ENCODE assay signal across 18 cellular contexts in genomic region chr3:174089592-174089991, GRCh38.
"Had no signal": no experiment of that assay in that cellular context is flagged by ENCODE, and none has a peak within 500 bp of the region (broad histone marks: within the 10 kb centered on the region; RNA-seq: fewer than 3 reads in every experiment).

No MANE protein-coding gene starts in this region.

- H3K9me3 ChIP-seq: ovary, right lobe of liver, stomach had no signal

- H3K36me3 ChIP-seq: cardiac muscle cell, neural progenitor cell, ovary, right lobe of liver, stomach had no signal

- H3K27me3 ChIP-seq: cardiac muscle cell, hepatocyte, neural progenitor cell, ovary, right lobe of liver, stomach had no signal

- H3K4me1 ChIP-seq: neural progenitor cell, right lobe of liver had no signal

- DNase-seq: activated B cell treated with CpG ODN at 0.5 μM for 24 hours; activated CD4-positive, alpha-beta memory T cell treated with anti-CD3 and anti-CD28 coated beads, Interleukin-2, amount 10 ng/mL, durations not matched to agents 7 days and 5 days; activated CD4-positive, alpha-beta T cell treated with anti-CD3 and anti-CD28 coated beads for 48 hours; activated naive CD4-positive, alpha-beta T cell treated with Interleukin-2 at 50 U/mL for 16 hours; activated naive CD8-positive, alpha-beta T cell treated with anti-CD3 and anti-CD28 coated beads, Interleukin-2, amount 10 ng/mL, durations not matched to agents 7 days and 5 days; activated T-cell treated with anti-CD3 and anti-CD28 coated beads, Interleukin-2, amount 50 U/mL, for 24 hours; amygdala; dermis blood vessel endothelial cell; effector memory CD4-positive, alpha-beta T cell; naive thymus-derived CD4-positive, alpha-beta T cell; ovary; right lobe of liver; stimulated activated CD4-positive, alpha-beta T cell treated with anti-CD3 and anti-CD28 coated beads, Interleukin-4, amount 100 ng/mL, for 1 hour; stomach had no signal

- ATAC-seq: naive thymus-derived CD4-positive, alpha-beta T cell; right lobe of liver had no signal

- H3K27ac ChIP-seq: cardiac muscle cell, hepatocyte, neural progenitor cell, ovary, right lobe of liver, stomach had no signal

- H3K4me3 ChIP-seq: cardiac muscle cell, hepatocyte, neural progenitor cell, ovary, right lobe of liver, smooth muscle cell, stomach had no signal
